31 cellular contexts compared by ENCODE assay signal in genomic region chr5:41325074-41325473, GRCh38.
"Had no signal": no experiment of that assay in that cellular context is flagged by ENCODE, and none has a peak within 500 bp of the region (broad histone marks: within the 10 kb centered on the region; RNA-seq: fewer than 3 reads in every experiment).

No MANE protein-coding gene starts in this region.

- H3K36me3 Mint-ChIP-seq: memory B cell, natural killer cell had no signal

- H3K27ac ChIP-seq: colonic mucosa, esophagus squamous epithelium, heart right ventricle, psoas muscle, sigmoid colon, suprapubic skin, transverse colon, upper lobe of right lung, uterus had no signal

- H3K4me2 ChIP-seq: smooth muscle cell had no signal

- H3K27me3 ChIP-seq: colonic mucosa, esophagus squamous epithelium, heart right ventricle, ovary, sigmoid colon, suprapubic skin, transverse colon, upper lobe of right lung, uterus had no signal

- H3K4me1 Mint-ChIP-seq: memory B cell; natural killer cell; stimulated activated naive CD8-positive, alpha-beta T cell treated with anti-CD3 and anti-CD28 coated beads, Interleukin-15, amount 100 ng/mL, for 72 hours had no signal

- H3K4me1 ChIP-seq: colonic mucosa, esophagus squamous epithelium, psoas muscle, sigmoid colon, suprapubic skin, transverse colon, upper lobe of right lung, uterus had no signal

- H3K27me3 Mint-ChIP-seq: effector memory CD8-positive, alpha-beta T cell; memory B cell; stimulated activated naive CD8-positive, alpha-beta T cell treated with anti-CD3 and anti-CD28 coated beads, Interleukin-15, amount 100 ng/mL, for 72 hours had no signal

- ATAC-seq: effector memory CD8-positive, alpha-beta T cell; left lobe of liver; natural killer cell; psoas muscle; right cardiac atrium; stimulated activated naive CD8-positive, alpha-beta T cell treated with anti-CD3 and anti-CD28 coated beads, Interleukin-15, amount 100 ng/mL, for 72 hours; upper lobe of right lung had no signal

- H3K9me3 ChIP-seq: colonic mucosa, esophagus squamous epithelium, ovary, psoas muscle, sigmoid colon, suprapubic skin, transverse colon, upper lobe of right lung, uterus had no signal

- H3K36me3 ChIP-seq: colonic mucosa, esophagus squamous epithelium, heart right ventricle, ovary, sigmoid colon, suprapubic skin, transverse colon, upper lobe of right lung, uterus had no signal

- H3K4me3 Mint-ChIP-seq: effector memory CD8-positive, alpha-beta T cell; memory B cell; natural killer cell; stimulated activated naive CD8-positive, alpha-beta T cell treated with anti-CD3 and anti-CD28 coated beads, Interleukin-15, amount 100 ng/mL, for 72 hours had no signal

- H3K4me3 ChIP-seq: colonic mucosa, esophagus squamous epithelium, heart right ventricle, lung, ovary, psoas muscle, sigmoid colon, smooth muscle cell, suprapubic skin, transverse colon, upper lobe of right lung, uterus had no signal

- DNase-seq: colonic mucosa; dermis blood vessel endothelial cell; effector memory CD8-positive, alpha-beta T cell; erythroblast; esophagus squamous epithelium; foreskin melanocyte; glutamatergic neuron; heart right ventricle; hippocampal formation; kidney; natural killer cell; occipital lobe; ovary; posterior cingulate gyrus; psoas muscle; right cardiac atrium; sigmoid colon; stimulated activated CD4-positive, alpha-beta T cell treated with anti-CD3 and anti-CD28 coated beads, Interleukin-12 subunit alpha, Interleukin-12 subunit beta, amount 100 ng/mL, for 4 hours; stimulated activated CD4-positive, alpha-beta T cell treated with anti-CD3 and anti-CD28 coated beads, Interleukin-1b, Interleukin-23, amount 100 ng/mL, for 48 hours; stimulated activated CD4-positive, alpha-beta T cell treated with anti-CD3 and anti-CD28 coated beads, Interleukin-4, amount 100 ng/mL, for 1 hour; stimulated activated CD8-positive, alpha-beta memory T cell treated with anti-CD3 and anti-CD28 coated beads, Interleukin-4, amount 100 ng/mL, for 48 hours; stimulated activated naive CD4-positive, alpha-beta T cell; stimulated activated naive CD8-positive, alpha-beta T cell treated with anti-CD3 and anti-CD28 coated beads, Interleukin-15, amount 100 ng/mL, for 72 hours; transverse colon; upper lobe of right lung; uterus had no signal

- H3K27ac Mint-ChIP-seq: effector memory CD8-positive, alpha-beta T cell; memory B cell; natural killer cell; stimulated activated naive CD8-positive, alpha-beta T cell treated with anti-CD3 and anti-CD28 coated beads, Interleukin-15, amount 100 ng/mL, for 72 hours had no signal
